Comparison of ENCODE assay signal across 31 cellular contexts in genomic region chr1:5688479-5689077, GRCh38.
DNase-seq lines count a peak whose midpoint lies in the region; ATAC-seq, FAIRE-seq and TF ChIP-seq lines count a peak whose summit lies in the region.
"Had no signal": no experiment of that assay in that cellular context is flagged by ENCODE, and none has a peak within 500 bp of the region (broad histone marks: within the 10 kb centered on the region; RNA-seq: fewer than 3 reads in every experiment).

No MANE protein-coding gene starts in this region.

- peak; percentile 12 for DNase-seq in LoVo (ENCODE audit: low spot score)
- DNase-seq in central memory CD8-positive, alpha-beta T cell (ENCODE audit: low spot score in 2 of 2): no peak
- DNase-seq in HTR-8/SVneo (ENCODE audit: insufficient read length, low spot score): no peak
- no peak for DNase-seq in sciatic nerve (ENCODE audit: low spot score)
- DNase-seq in ascending aorta (ENCODE audit: low spot score in 2 of 2): no peak
- no peak for DNase-seq in activated CD8-positive, alpha-beta memory T cell treated with anti-CD3 and anti-CD28 coated beads, Interleukin-2, amount 10 ng/mL, durations not matched to agents 7 days and 5 days
- DNase-seq: activated CD4-positive, alpha-beta memory T cell treated with anti-CD3 and anti-CD28 coated beads for 36 hours; activated CD4-positive, CD25-positive, alpha-beta regulatory T cell treated with anti-CD3 and anti-CD28 coated beads, Interleukin-2, amount 50 U/mL, for 72 hours; activated CD8-positive, alpha-beta memory T cell treated with anti-CD3 and anti-CD28 coated beads, Interleukin-2, amount 50 U/mL, for 4 hours; activated naive CD4-positive, alpha-beta T cell treated with Interleukin-2 at 50 U/mL for 16 hours; CD8-positive, alpha-beta T cell; immature natural killer cell; mammary epithelial cell; NCI-H1048; NCI-H187; NCI-H2171 treated with DMSO at 0.1 percent for 48 hours; NCI-H510A; pancreas; SK-N-SH; stimulated activated CD4-positive, alpha-beta T cell treated with anti-CD3 and anti-CD28 coated beads, Interleukin-1b, Interleukin-23, amount 100 ng/mL, for 48 hours; stimulated activated naive CD4-positive, alpha-beta T cell treated with Interleukin-2 at 50 U/mL for 16 hours; T-helper 17 cell; uterus had no signal

- H3K36me3 ChIP-seq in mucosa of rectum (ENCODE audit: control insufficient read depth in 2 of 2, insufficient read depth in 2 of 2, low read length in 2 of 2): no peaks in the 10 kb centered on the region
- no peaks in the 10 kb centered on the region for H3K36me3 ChIP-seq in ascending aorta
- H3K36me3 ChIP-seq: HAP-1, pancreas, uterus had no signal

- no peak overlapping the region for H3K4me3 ChIP-seq in mucosa of rectum (ENCODE audit: low read length in 2 of 2)
- no peak overlapping the region for H3K4me3 ChIP-seq in ascending aorta
- H3K4me3 ChIP-seq: HAP-1, pancreas, uterus had no signal

- CTCF ChIA-PET in activated CD8-positive, alpha-beta memory T cell treated with anti-CD3 and anti-CD28 coated beads, Interleukin-2, amount 10 ng/mL, durations not matched to agents 7 days and 5 days (lab: Charles Lee): no interaction called here

- TF ChIP-seq CTCF in C4-2B (conservative IDR thresholded peaks at IDR 0.05) (no peak), ascending aorta (IDR thresholded peaks at IDR 0.05) (no peak)

- no peaks in the 10 kb centered on the region for H3K9me3 Mint-ChIP-seq in central memory CD8-positive, alpha-beta T cell
- H3K9me3 Mint-ChIP-seq in activated CD8-positive, alpha-beta memory T cell treated with anti-CD3 and anti-CD28 coated beads, Interleukin-2, amount 10 ng/mL, durations not matched to agents 7 days and 5 days (ENCODE audit: low read depth): no peaks in the 10 kb centered on the region
- H3K9me3 Mint-ChIP-seq: activated CD4-positive, alpha-beta memory T cell treated with anti-CD3 and anti-CD28 coated beads for 36 hours; CD8-positive, alpha-beta T cell; immature natural killer cell had no signal

- H3K27ac ChIP-seq in C4-2B (peak overlapping the region; percentile 39), mucosa of rectum (ENCODE audit: low read depth in 2 of 2, low read length in 2 of 2) (peak overlapping the region; percentile 65 to 71), ascending aorta (no peak overlapping the region)
- H3K27ac ChIP-seq: pancreas, RWPE1, uterus had no signal

- peaks cover 5% of the 10 kb centered on the region for H3K4me1 Mint-ChIP-seq in central memory CD8-positive, alpha-beta T cell
- peaks cover 2% of the 10 kb centered on the region for H3K4me1 Mint-ChIP-seq in activated CD8-positive, alpha-beta memory T cell treated with anti-CD3 and anti-CD28 coated beads, Interleukin-2, amount 10 ng/mL, durations not matched to agents 7 days and 5 days
- H3K4me1 Mint-ChIP-seq: IgD-negative memory B cell, immature natural killer cell had no signal

- H3K27ac Mint-ChIP-seq in central memory CD8-positive, alpha-beta T cell (ENCODE audit: low read depth): peak overlapping the region; percentile 49
- H3K27ac Mint-ChIP-seq in activated CD8-positive, alpha-beta memory T cell treated with anti-CD3 and anti-CD28 coated beads, Interleukin-2, amount 10 ng/mL, durations not matched to agents 7 days and 5 days: no peak overlapping the region
- H3K27ac Mint-ChIP-seq: activated CD4-positive, alpha-beta memory T cell treated with anti-CD3 and anti-CD28 coated beads for 36 hours; CD8-positive, alpha-beta T cell; IgD-negative memory B cell; immature natural killer cell; T-helper 17 cell had no signal

- H3K9me3 ChIP-seq in mucosa of rectum (ENCODE audit: control insufficient read depth in 2 of 2, low read length in 2 of 2): no peaks in the 10 kb centered on the region
- no peaks in the 10 kb centered on the region for H3K9me3 ChIP-seq in ascending aorta
- H3K9me3 ChIP-seq: HAP-1, pancreas, SK-N-SH, uterus had no signal

- no peak for FAIRE-seq in HTR-8/SVneo (lab: Jason Lieb, UNC)
- FAIRE-seq: GM12892, pancreas, TTC549 had no signal

- H3K4me3 Mint-ChIP-seq in central memory CD8-positive, alpha-beta T cell: no peak overlapping the region
- H3K4me3 Mint-ChIP-seq in activated CD8-positive, alpha-beta memory T cell treated with anti-CD3 and anti-CD28 coated beads, Interleukin-2, amount 10 ng/mL, durations not matched to agents 7 days and 5 days: no peak overlapping the region
- H3K4me3 Mint-ChIP-seq: activated CD4-positive, alpha-beta memory T cell treated with anti-CD3 and anti-CD28 coated beads for 36 hours; CD8-positive, alpha-beta T cell; IgD-negative memory B cell; immature natural killer cell; neural crest cell; T-helper 17 cell had no signal

- intact Hi-C loops in sciatic nerve (cut with DNase I): no loop called here
- intact Hi-C loops in ascending aorta (cut with DNase I): no loop called here

- H3K36me3 Mint-ChIP-seq in central memory CD8-positive, alpha-beta T cell (ENCODE audit: insufficient read depth): no peaks in the 10 kb centered on the region
- no peaks in the 10 kb centered on the region for H3K36me3 Mint-ChIP-seq in activated CD8-positive, alpha-beta memory T cell treated with anti-CD3 and anti-CD28 coated beads, Interleukin-2, amount 10 ng/mL, durations not matched to agents 7 days and 5 days
- H3K36me3 Mint-ChIP-seq: activated CD4-positive, alpha-beta memory T cell treated with anti-CD3 and anti-CD28 coated beads for 36 hours; CD8-positive, alpha-beta T cell; IgD-negative memory B cell; immature natural killer cell had no signal

- peaks cover 74% of the 10 kb centered on the region for H3K27me3 Mint-ChIP-seq in central memory CD8-positive, alpha-beta T cell
- peaks cover 2% of the 10 kb centered on the region for H3K27me3 Mint-ChIP-seq in activated CD8-positive, alpha-beta memory T cell treated with anti-CD3 and anti-CD28 coated beads, Interleukin-2, amount 10 ng/mL, durations not matched to agents 7 days and 5 days

- peaks cover 0 to 2% of the 10 kb centered on the region in 2 donors for H3K27me3 ChIP-seq in mucosa of rectum (ENCODE audit: control insufficient read depth in 2 of 2, insufficient read depth in 2 of 2, low read length in 2 of 2)
- H3K27me3 ChIP-seq in ascending aorta: no peaks in the 10 kb centered on the region
- H3K27me3 ChIP-seq: pancreas, uterus had no signal

- no peak overlapping the region for H3K9ac ChIP-seq in mucosa of rectum (ENCODE audit: low read depth in 1 of 2, low read length in 2 of 2)
- H3K9ac ChIP-seq: SK-N-SH had no signal

- H3K4me1 ChIP-seq in mucosa of rectum (ENCODE audit: control insufficient read depth in 2 of 2, insufficient read depth in 2 of 2, low read length in 2 of 2): peaks cover 5 to 17% of the 10 kb centered on the region in 2 donors
- H3K4me1 ChIP-seq in ascending aorta: no peaks in the 10 kb centered on the region
- H3K4me1 ChIP-seq: HAP-1, pancreas, uterus had no signal

- no peak for ATAC-seq in central memory CD8-positive, alpha-beta T cell (replicated peaks; ENCODE audit: extremely low read depth, poor library complexity, severe bottlenecking)
- ATAC-seq in sciatic nerve: no peak
- ATAC-seq in activated CD8-positive, alpha-beta memory T cell treated with anti-CD3 and anti-CD28 coated beads, Interleukin-2, amount 10 ng/mL, durations not matched to agents 7 days and 5 days: no peak
- ATAC-seq: CD8-positive, alpha-beta T cell; pancreas; T-helper 17 cell had no signal

Comparison
In these comparisons a context has a peak if more than half of its experiments do, and no peak if none do; other contexts are left out.
1. H3K27ac ChIP-seq: peak in C4-2B (single experiment) and mucosa of rectum (2 of 2); none in ascending aorta (0 of 2).